ENCODE assay signal across 12 cellular contexts in the genomic region with DNA sequence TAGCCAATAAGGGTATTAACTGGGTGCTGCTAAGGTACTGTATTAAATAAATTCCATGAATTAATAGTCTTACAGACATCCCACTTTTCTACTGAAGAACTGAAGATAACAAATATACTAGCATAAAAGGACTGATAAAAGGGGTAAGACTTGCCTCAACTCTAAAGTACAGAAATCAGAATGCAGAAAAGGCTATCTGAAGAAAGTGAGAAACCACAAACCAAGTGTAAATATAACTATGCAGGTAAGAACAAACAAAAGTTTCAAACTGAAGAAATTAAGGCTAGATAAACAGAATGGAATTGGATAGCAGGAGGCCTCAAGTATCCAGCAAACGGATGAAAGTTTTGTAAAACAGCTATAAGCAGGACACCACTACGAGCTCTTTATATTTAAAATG.
"Had no signal": no experiment of that assay in that cellular context is flagged by ENCODE, and none has a peak within 500 bp of the region (broad histone marks: within the 10 kb centered on the region; RNA-seq: fewer than 3 reads in every experiment).

No MANE protein-coding gene starts in this region.

- H3K4me1 ChIP-seq: pancreas had no signal

- H3K36me3 ChIP-seq: pancreas had no signal

- ATAC-seq: activated CD4-positive, alpha-beta T cell treated with anti-CD3 and anti-CD28 coated beads for 36 hours; left ventricle myocardium superior; mucosa of descending colon; naive thymus-derived CD8-positive, alpha-beta T cell; pancreas; stimulated activated effector memory CD8-positive, alpha-beta T cell treated with anti-CD3 and anti-CD28 coated beads, Interleukin-12 subunit alpha, Interleukin-12 subunit beta, amount 100 ng/mL, for 72 hours had no signal

- H3K9me3 ChIP-seq: mucosa of descending colon, pancreas had no signal

- DNase-seq: activated CD4-positive, alpha-beta T cell treated with anti-CD3 and anti-CD28 coated beads for 36 hours; anterior cingulate cortex; effector memory CD4-positive, alpha-beta T cell; foreskin fibroblast; hippocampal formation; kidney; left ventricle myocardium superior; mucosa of descending colon; naive thymus-derived CD8-positive, alpha-beta T cell; pancreas; stimulated activated CD4-positive, alpha-beta T cell treated with anti-CD3 and anti-CD28 coated beads, Interleukin-2, amount 100 ng/mL, for 24 hours had no signal

- H3K27me3 ChIP-seq: pancreas had no signal

- H3K27ac ChIP-seq: pancreas had no signal

- H3K4me3 ChIP-seq: mucosa of descending colon, pancreas had no signal
